In the genomic region with DNA sequence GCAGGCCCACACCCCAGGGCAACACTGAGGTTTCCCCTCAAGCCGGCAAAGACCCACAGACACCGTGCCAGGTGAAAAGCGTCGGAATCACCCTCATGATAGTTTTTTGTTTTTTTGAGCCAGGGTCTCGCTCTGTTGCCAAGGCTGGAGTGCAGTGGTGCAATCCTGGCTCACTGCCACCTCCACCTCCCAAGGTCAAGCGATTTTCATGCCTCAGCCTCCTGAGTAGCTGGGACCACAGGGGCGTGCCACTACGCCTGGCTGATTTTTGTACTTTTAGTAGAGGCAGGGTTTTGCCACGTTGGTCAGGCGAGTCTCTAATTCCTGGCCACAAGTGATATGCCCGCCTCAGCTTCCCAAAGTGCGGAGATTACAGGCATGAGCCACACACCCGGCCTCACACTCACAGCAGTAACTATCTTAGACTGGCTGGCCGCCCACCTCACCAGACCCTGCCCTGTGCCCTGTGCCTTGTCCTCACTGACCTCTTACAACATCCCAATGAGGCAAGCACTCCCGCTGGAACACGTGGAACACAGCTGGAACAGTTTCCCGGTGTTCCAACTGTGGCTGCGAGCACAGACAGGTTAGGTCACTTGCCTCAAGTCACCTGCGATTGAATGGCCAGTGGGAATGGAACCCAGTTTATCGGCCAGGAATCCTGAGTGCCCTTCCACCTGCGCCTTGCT, we compare ENCODE assay signal across 23 cellular contexts. TPM values are rescaled to one million over a fixed set of nuclear protein-coding genes. Genes with fewer than 3 reads are reported as not detected.
A peak's percentile ranks its signal among the peaks of the same experiment; 100 is the strongest.
DNase-seq lines count a peak whose midpoint lies in the region; ATAC-seq, FAIRE-seq and TF ChIP-seq lines count a peak whose summit lies in the region.
"Had no signal": no experiment of that assay in that cellular context is flagged by ENCODE, and none has a peak within 500 bp of the region (broad histone marks: within the 10 kb centered on the region; RNA-seq: fewer than 3 reads in every experiment).

No MANE protein-coding gene starts in this region.

- H3K9me3 ChIP-seq in adrenal gland (replicated peaks in 1 of 3) (no peaks in the 10 kb centered on the region), heart left ventricle (no peaks in the 10 kb centered on the region), pancreas (no peaks in the 10 kb centered on the region)
- H3K9me3 ChIP-seq: esophagus muscularis mucosa, MG63 had no signal

- peak; percentile 38 to 67 (median 59) for ATAC-seq in heart left ventricle
- ATAC-seq in pancreas = peak; percentile 1 to 26 (median 12)
- ATAC-seq in HG02571 (IDR thresholded peaks at IDR 0.05; ENCODE audit: unreplicated experiment) = no peak
- ATAC-seq in activated T-cell treated with anti-CD3 and anti-CD28 coated beads, Interleukin-2, amount 50 U/mL, for 4 hours = no peak
- ATAC-seq: CD8-positive, alpha-beta T cell had no signal

- peak overlapping the region in 1 of 5 donors; percentile 14 for H3K27ac ChIP-seq in adrenal gland
- peak overlapping the region in 2 of 12 donors; percentile 29 to 46 for H3K27ac ChIP-seq in heart left ventricle
- peak overlapping the region in 1 of 4 donors; percentile 4 for H3K27ac ChIP-seq in pancreas
- H3K27ac ChIP-seq: esophagus muscularis mucosa had no signal

- no peaks in the 10 kb centered on the region for H3K9me3 Mint-ChIP-seq in activated T-cell treated with anti-CD3 and anti-CD28 coated beads, Interleukin-2, amount 50 U/mL, for 4 hours
- H3K9me3 Mint-ChIP-seq: CD8-positive, alpha-beta T cell; H9; nephron progenitor cell had no signal

- FAIRE-seq in pancreas (lab: Jason Lieb, UNC) = no peak
- FAIRE-seq: GM12892, keratinocyte, TTC549 had no signal

- H3K4me1 ChIP-seq in adrenal gland (replicated peaks in 1 of 2) = peaks cover 6 to 7% of the 10 kb centered on the region in 2 donors
- H3K4me1 ChIP-seq in heart left ventricle = peaks cover 0 to 32% (median 1%) of the 10 kb centered on the region in 12 donors
- no peaks in the 10 kb centered on the region for H3K4me1 ChIP-seq in pancreas

- H3K36me3 ChIP-seq in adrenal gland (replicated peaks in 1 of 2) (no peaks in the 10 kb centered on the region), heart left ventricle (no peaks in the 10 kb centered on the region), pancreas (no peaks in the 10 kb centered on the region)
- H3K36me3 ChIP-seq: MG63 had no signal

- no peaks in the 10 kb centered on the region for H3K36me3 Mint-ChIP-seq in activated T-cell treated with anti-CD3 and anti-CD28 coated beads, Interleukin-2, amount 50 U/mL, for 4 hours (ENCODE audit: insufficient read depth)
- H3K36me3 Mint-ChIP-seq: CD8-positive, alpha-beta T cell had no signal

- no peaks in the 10 kb centered on the region for H3K4me1 Mint-ChIP-seq in activated T-cell treated with anti-CD3 and anti-CD28 coated beads, Interleukin-2, amount 50 U/mL, for 4 hours (ENCODE audit: low read depth)

- DNase-seq in HFF-Myc (ENCODE audit: extremely low read depth, low read depth) (peak; percentile 14), adrenal gland (peak in 6 of 7 donors; percentile 54 to 80 (median 70)), heart left ventricle (peak in 3 of 5 donors; percentile 56 to 80 (median 76)), pancreas (peak in 2 of 6 donors; percentile 53 to 60), OCI-M1 (lab: John Stamatoyannopoulos, UW) (no peak)
- DNase-seq in activated T-cell treated with anti-CD3 and anti-CD28 coated beads, Interleukin-2, amount 50 U/mL, for 48 hours = no peak
- no peak for DNase-seq in activated T-cell treated with anti-CD3 and anti-CD28 coated beads, Interleukin-2, amount 50 U/mL, for 4 hours
- DNase-seq: activated CD4-positive, alpha-beta T cell treated with anti-CD3 and anti-CD28 coated beads for 48 hours; activated naive CD4-positive, alpha-beta T cell; CD8-positive, alpha-beta T cell; effector CD8-positive, alpha-beta T cell; H9; MG63; midbrain; NCI-H446; nephron progenitor cell had no signal

- H3K27me3 ChIP-seq in adrenal gland (no peaks in the 10 kb centered on the region), heart left ventricle (no peaks in the 10 kb centered on the region), pancreas (no peaks in the 10 kb centered on the region)
- H3K27me3 ChIP-seq: MG63 had no signal

- TF ChIP-seq POLR2A in adrenal gland (IDR thresholded peaks at IDR 0.05) = no peak
- TF ChIP-seq POLR2A in heart left ventricle (IDR thresholded peaks at IDR 0.05) = no peak

- no peak overlapping the region for H3K4me3 ChIP-seq in HFF-Myc (replicated peaks; ENCODE audit: low read depth, low read length)
- H3K4me3 ChIP-seq in adrenal gland = no peak overlapping the region
- no peak overlapping the region for H3K4me3 ChIP-seq in heart left ventricle
- H3K4me3 ChIP-seq in pancreas = no peak overlapping the region
- H3K4me3 ChIP-seq: esophagus muscularis mucosa, MG63 had no signal

- intact Hi-C loops in adrenal gland (cut with DNase I) (loop anchor here in 1 of 2 donors (10.0 kb wide), 1 partner anchor 95 kb away; no protein-coding TSS in a partner anchor), heart left ventricle (cut with DNase I) (loop anchor here in 6 of 10 donors (2.0 to 10.0 kb wide), 4 partner anchors 48 to 105 kb away; no protein-coding TSS in a partner anchor), pancreas (cut with DNase I) (no loop called here)

- 54 to 65% (median 59%) methylated on average over 12 to 21 of the region's 21 CpGs for WGBS in adrenal gland, 4 donors
- 45 to 66% (median 62%) methylated on average over 21 of the region's 21 CpGs for WGBS in heart left ventricle, 4 donors
- 29 to 37% methylated on average over 21 of the region's 21 CpGs for WGBS in pancreas, 2 donors

- TF ChIP-seq CTCF in HFF-Myc (IDR thresholded peaks at IDR 0.05; ENCODE audit: low read depth, low read length, missing control alignments) (no peak), adrenal gland (IDR thresholded peaks at IDR 0.05) (no peak), heart left ventricle (IDR thresholded peaks at IDR 0.05) (no peak), pancreas (IDR thresholded peaks at IDR 0.05) (no peak)

- H3K27me3 Mint-ChIP-seq in activated T-cell treated with anti-CD3 and anti-CD28 coated beads, Interleukin-2, amount 50 U/mL, for 4 hours (ENCODE audit: low read depth) = peaks cover 31% of the 10 kb centered on the region

- H3K4me3 Mint-ChIP-seq in activated T-cell treated with anti-CD3 and anti-CD28 coated beads, Interleukin-2, amount 50 U/mL, for 4 hours = no peak overlapping the region
- H3K4me3 Mint-ChIP-seq: CD8-positive, alpha-beta T cell; H9; nephron progenitor cell had no signal

RNA-seq across cellular contexts. Expression of gene LRRC10B, which starts 21.1 kb away (rescaled TPM):
- total RNA-seq in adrenal gland (1 to 10 TPM in 3 of 8 donors, under 1 TPM in 2, not detected in 3; 0.11 to 2.2 (median 1.6) TPM), heart left ventricle (1 to 10 TPM in 5 of 9 donors, under 1 TPM in 4; 0.15 to 4.2 (median 1.1) TPM), pancreas (1 to 10 TPM in 2 of 6 donors, under 1 TPM in 4; 0.28 to 1.8 (median 0.81) TPM)
- polyA plus RNA-seq in adrenal gland (1 to 10 TPM in 2 of 3 donors, under 1 TPM in 1; 0.97 to 2.6 (median 1.1) TPM), heart left ventricle (1 to 10 TPM in 1 of 2 donors, under 1 TPM in 1; 0.76 to 1.3 TPM), pancreas (10 to 100 TPM in 1 of 2 donors, 1 to 10 TPM in 1; 3.2 to 10.2 TPM)
- not detected for total RNA-seq in activated T-cell treated with anti-CD3 and anti-CD28 coated beads, Interleukin-2, amount 50 U/mL, for 4 hours
- total RNA-seq: CD8-positive, alpha-beta T cell; RPMI7951 had no signal
- polyA plus RNA-seq: AG04450, keratinocyte had no signal

RNA-seq across cellular contexts. Expression of gene SYT7, which starts 51.2 kb away (rescaled TPM):
- 1 to 10 TPM in 4 of 8 donors, under 1 TPM in 3, not detected in 1; 0.09 to 6.0 (median 1.1) TPM for total RNA-seq in adrenal gland
- polyA plus RNA-seq in adrenal gland = 1 to 10 TPM; 1.4 to 6.8 (median 6.5) TPM
- 10 to 100 TPM; 12.4 to 22.7 (median 17.4) TPM for total RNA-seq in heart left ventricle
- polyA plus RNA-seq in heart left ventricle = 10 to 100 TPM; 13.0 to 34.7 TPM
- 10 to 100 TPM in 3 of 6 donors, 1 to 10 TPM in 3; 4.3 to 17.9 (median 8.7) TPM for total RNA-seq in pancreas
- 10 to 100 TPM; 21.0 to 59.4 TPM for polyA plus RNA-seq in pancreas
- total RNA-seq in activated T-cell treated with anti-CD3 and anti-CD28 coated beads, Interleukin-2, amount 50 U/mL, for 4 hours = under 1 TPM; 0.35 to 0.66 (median 0.38) TPM
- total RNA-seq: CD8-positive, alpha-beta T cell had no signal

Comparison
In these comparisons a context has a peak if more than half of its experiments do, and no peak if none do; other contexts are left out.
1. DNase-seq: peak in HFF-Myc (single experiment), adrenal gland (6 of 7) and heart left ventricle (3 of 5); none in activated T-cell treated with anti-CD3 and anti-CD28 coated beads, Interleukin-2, amount 50 U/mL, for 48 hours (0 of 2), OCI-M1 (single experiment) and activated T-cell treated with anti-CD3 and anti-CD28 coated beads, Interleukin-2, amount 50 U/mL, for 4 hours (single experiment).
2. ATAC-seq: peak in heart left ventricle (4 of 4) and pancreas (4 of 4); none in HG02571 (single experiment) and activated T-cell treated with anti-CD3 and anti-CD28 coated beads, Interleukin-2, amount 50 U/mL, for 4 hours (0 of 2).
3. intact Hi-C loops: an anchor here in heart left ventricle (2.0 to 10.0 kb wide); none called in pancreas.